Comparison of ENCODE assay signal across 34 cellular contexts in genomic region chr2:223068036-223068435, GRCh38. TPM values are rescaled to one million over a fixed set of nuclear protein-coding genes. Genes with fewer than 3 reads are reported as not detected.
"Had no signal": no experiment of that assay in that cellular context is flagged by ENCODE, and none has a peak within 500 bp of the region (broad histone marks: within the 10 kb centered on the region; RNA-seq: fewer than 3 reads in every experiment).

No MANE protein-coding gene starts in this region.

- H3K9me3 Mint-ChIP-seq: activated CD8-positive, alpha-beta T cell treated with anti-CD3 and anti-CD28 coated beads for 36 hours; activated T-cell treated with anti-CD3 and anti-CD28 coated beads, Interleukin-2, amount 50 U/mL, for 4 hours; activated T-helper 17 cell treated with anti-CD3 and anti-CD28 coated beads, Interleukin-2, amount 50 U/mL, for 72 hours; brain; WTC11 had no signal

- DNase-seq: activated CD4-positive, alpha-beta T cell treated with anti-CD3 and anti-CD28 coated beads for 1 hour; activated CD4-positive, alpha-beta T cell treated with anti-CD3 and anti-CD28 coated beads for 4 hours; activated CD4-positive, alpha-beta T cell treated with anti-CD3 and anti-CD28 coated beads, Interleukin-2, amount 50 U/mL, for 1 hour; activated CD4-positive, alpha-beta T cell treated with anti-CD3 and anti-CD28 coated beads, Interleukin-2, amount 50 U/mL, for 48 hours; activated CD8-positive, alpha-beta memory T cell treated with anti-CD3 and anti-CD28 coated beads for 24 hours; activated CD8-positive, alpha-beta T cell treated with anti-CD3 and anti-CD28 coated beads for 36 hours; activated effector memory CD4-positive, alpha-beta T cell treated with Interleukin-2 at 50 U/mL for 16 hours; activated gamma-delta T cell treated with Interleukin-2 at 50 U/mL for 16 hours; activated naive CD4-positive, alpha-beta T cell treated with anti-CD3 and anti-CD28 coated beads, Interleukin-2, amount 50 U/mL, for 16 hours; activated naive CD4-positive, alpha-beta T cell treated with Interleukin-2 at 50 U/mL for 16 hours; activated T-cell treated with anti-CD3 and anti-CD28 coated beads, Interleukin-2, amount 50 U/mL, for 4 hours; amniotic stem cell; anterior cingulate cortex; central memory CD4-positive, alpha-beta T cell; cerebellar nuclear complex; colonic mucosa; effector CD8-positive, alpha-beta T cell; esophagus squamous epithelium; foreskin fibroblast; head of caudate nucleus; T-helper 2 cell had no signal

- H3K4me1 ChIP-seq: breast epithelium, colonic mucosa, esophagus squamous epithelium had no signal

- H3K4me3 ChIP-seq: breast epithelium, cardiac muscle cell, colonic mucosa, esophagus squamous epithelium had no signal

- H3K9me3 ChIP-seq: breast epithelium, colonic mucosa, esophagus squamous epithelium had no signal

- H3K36me3 Mint-ChIP-seq: activated naive CD8-positive, alpha-beta T cell; brain; WTC11 had no signal

- H3K4me1 Mint-ChIP-seq: activated T-helper 17 cell treated with anti-CD3 and anti-CD28 coated beads, Interleukin-2, amount 50 U/mL, for 72 hours had no signal

- H3K27ac Mint-ChIP-seq: activated CD8-positive, alpha-beta T cell treated with anti-CD3 and anti-CD28 coated beads for 36 hours; activated naive CD8-positive, alpha-beta T cell; activated T-helper 17 cell treated with anti-CD3 and anti-CD28 coated beads, Interleukin-2, amount 50 U/mL, for 72 hours; WTC11 had no signal

- H3K4me3 Mint-ChIP-seq: activated CD8-positive, alpha-beta T cell treated with anti-CD3 and anti-CD28 coated beads for 36 hours; activated naive CD8-positive, alpha-beta T cell; activated T-cell treated with anti-CD3 and anti-CD28 coated beads, Interleukin-2, amount 50 U/mL, for 4 hours; activated T-helper 17 cell treated with anti-CD3 and anti-CD28 coated beads, Interleukin-2, amount 50 U/mL, for 72 hours; brain; WTC11 had no signal

- H3K27me3 Mint-ChIP-seq: activated CD8-positive, alpha-beta T cell treated with anti-CD3 and anti-CD28 coated beads for 36 hours; activated naive CD8-positive, alpha-beta T cell had no signal

- H3K36me3 ChIP-seq: breast epithelium, cardiac muscle cell, colonic mucosa, esophagus squamous epithelium had no signal

- H3K27me3 ChIP-seq: breast epithelium, cardiac muscle cell, colonic mucosa, esophagus squamous epithelium had no signal

- FAIRE-seq: endometrium, endothelial cell of umbilical vein, frontal cortex had no signal

- H3K27ac ChIP-seq: breast epithelium, cardiac muscle cell, colonic mucosa, epithelial cell of prostate, esophagus squamous epithelium, VCaP had no signal

RNA-seq across cellular contexts. Expression of gene KCNE4, which starts 16.0 kb away (rescaled TPM):
- total RNA-seq: activated CD8-positive, alpha-beta T cell treated with anti-CD3 and anti-CD28 coated beads for 36 hours; activated T-cell treated with anti-CD3 and anti-CD28 coated beads, Interleukin-2, amount 50 U/mL, for 4 hours; activated T-helper 17 cell treated with anti-CD3 and anti-CD28 coated beads, Interleukin-2, amount 50 U/mL, for 72 hours; dermis microvascular lymphatic vessel endothelial cell; endothelial cell of umbilical vein; T-helper 1 cell treated with Interleukin-12 subunit alpha and Interleukin-12 subunit beta and Interleukin-4 antibody, amounts not matched to agents 30 ng/mL and 1 ng/mL, for 36 hours had no signal
